In the genomic region with DNA sequence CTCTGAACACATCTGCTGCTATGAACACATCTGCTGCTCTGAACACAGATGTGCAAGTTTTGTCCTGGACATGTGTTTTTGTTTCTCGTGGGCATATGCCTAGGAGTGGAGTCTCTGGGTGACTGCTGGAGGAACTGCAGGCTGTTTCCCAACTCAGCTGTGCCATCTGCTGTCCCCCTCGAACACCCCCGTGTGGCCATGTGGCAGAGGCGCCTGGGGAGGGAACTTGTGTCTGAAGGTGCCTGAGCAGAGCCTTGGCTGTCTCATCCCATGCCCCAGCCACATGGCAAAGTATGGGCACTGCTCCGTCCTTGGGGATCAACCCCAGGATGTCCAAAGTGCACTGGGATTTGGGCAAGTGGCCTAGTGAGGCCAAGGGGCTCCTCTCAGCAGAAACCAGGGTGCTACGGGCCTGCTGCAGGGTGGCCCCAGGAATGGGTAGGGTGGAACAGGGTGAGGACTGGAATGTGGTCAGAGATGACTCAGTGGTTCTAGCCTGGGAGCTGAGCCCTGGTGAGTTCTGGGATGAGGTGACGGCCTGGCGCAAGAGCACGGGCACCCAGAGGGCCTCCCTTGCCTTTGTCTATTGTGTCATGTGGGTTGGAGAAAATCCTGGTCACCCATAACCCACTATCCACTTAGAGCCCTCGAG, we compare ENCODE assay signal across 9 cellular contexts. TPM values are rescaled to one million over a fixed set of nuclear protein-coding genes. Genes with fewer than 3 reads are reported as not detected.
A peak's percentile ranks its signal among the peaks of the same experiment; 100 is the strongest.
DNase-seq lines count a peak whose midpoint lies in the region; ATAC-seq and TF ChIP-seq lines count a peak whose summit lies in the region.
"Had no signal": no experiment of that assay in that cellular context is flagged by ENCODE, and none has a peak within 500 bp of the region (broad histone marks: within the 10 kb centered on the region; RNA-seq: fewer than 3 reads in every experiment).

No MANE protein-coding gene starts in this region.

- intact Hi-C loops in IMR-90 (cut with micrococcal nuclease) = no loop called here
- intact Hi-C loops in activated CD8-positive, alpha-beta T cell treated with anti-CD3 and anti-CD28 coated beads for 36 hours (cut with micrococcal nuclease) = no loop called here

- no peak overlapping the region for H4K8ac ChIP-seq in IMR-90 (ENCODE audit: low read depth in 2 of 2, low read length in 2 of 2)

- H3K27ac ChIP-seq in DND-41 (ENCODE audit: low read length) = peak overlapping the region; percentile 27; the same call in 1 of the 2 replicates
- no peak overlapping the region for H3K27ac ChIP-seq in IMR-90 (ENCODE audit: insufficient read depth, low read length)

- dilution Hi-C loops in IMR-90 (cut with HindIII; ENCODE audit: low sequenced_read_pairs, unreplicated experiment) = no loop called here

- H2BK120ac ChIP-seq in IMR-90 (ENCODE audit: low read depth, low read length) = no peak overlapping the region

- H4K5ac ChIP-seq in IMR-90 (ENCODE audit: low read depth, low read length) = no peak overlapping the region

- no peak for TF ChIP-seq RAD21 in IMR-90 (IDR thresholded peaks at IDR 0.05; ENCODE audit: low read length)

- 62% methylated on average over 2 of the region's 10 CpGs; no CpG with 5 or more reads in 1 of the 2 experiments for WGBS in IMR-90 (ENCODE audit: extremely low coverage in 2 of 2, insufficient read length in 1 of 2), 2 experiments

- no peak overlapping the region for H3K23ac ChIP-seq in IMR-90 (ENCODE audit: low read depth, low read length)

- H3K56ac ChIP-seq in IMR-90 (ENCODE audit: extremely low read depth, insufficient read depth, low read length) = no peak overlapping the region

- no peak overlapping the region for H2BK20ac ChIP-seq in IMR-90 (ENCODE audit: low read depth, low read length)

- TF ChIP-seq CTCF in DND-41 (IDR thresholded peaks at IDR 0.05; ENCODE audit: borderline replicate concordance, extremely low read depth, low read length, poor library complexity, severe bottlenecking) = peak; percentile 47
- TF ChIP-seq CTCF in IMR-90 (conservative IDR thresholded peaks at IDR 0.05; ENCODE audit: low read depth, low read length) = peak; percentile 25; the same call in 1 of the 2 replicates
- TF ChIP-seq CTCF in activated CD8-positive, alpha-beta T cell treated with anti-CD3 and anti-CD28 coated beads for 36 hours (IDR thresholded peaks at IDR 0.05) = no peak

- H3K4me2 ChIP-seq in DND-41 (ENCODE audit: insufficient read depth, low read length) = no peak overlapping the region
- H3K4me2 ChIP-seq in IMR-90 (ENCODE audit: low read depth, low read length) = no peak overlapping the region

- peaks cover 14% of the 10 kb centered on the region for H3K4me1 Mint-ChIP-seq in activated CD8-positive, alpha-beta T cell treated with anti-CD3 and anti-CD28 coated beads for 36 hours (ENCODE audit: low read depth)

- H4K91ac ChIP-seq in IMR-90 (ENCODE audit: insufficient read depth, low read depth, low read length) = no peak overlapping the region

- no peak overlapping the region for H2BK15ac ChIP-seq in IMR-90 (ENCODE audit: low read depth, low read length)

- H3K79me1 ChIP-seq in IMR-90 (ENCODE audit: low read depth in 1 of 2, low read length in 2 of 2) = peaks cover 6 to 45% of the 10 kb centered on the region in 2 experiments

- H4K20me1 ChIP-seq in DND-41 (ENCODE audit: insufficient read depth, low read length) (peaks cover 45% of the 10 kb centered on the region), IMR-90 (ENCODE audit: insufficient read depth, low read length) (peaks cover 43% of the 10 kb centered on the region)

- 0 out of 2 replicates have a peak overlapping the region, but pooled peaks have one; percentile 11 for H2AK5ac ChIP-seq in IMR-90 (ENCODE audit: low read depth, low read length)

- H3K4ac ChIP-seq in IMR-90 (ENCODE audit: low read depth, low read length) = no peak overlapping the region

- peak overlapping the region; percentile 71 for H2AK9ac ChIP-seq in IMR-90 (replicated peaks; ENCODE audit: low read depth, low read length, poor library complexity)

- in situ Hi-C loops in IMR-90 (cut with MboI; ENCODE audit: low sequenced_read_pairs) = no loop called here

- TF ChIP-seq POLR2A in IMR-90 (IDR thresholded peaks at IDR 0.05; ENCODE audit: low read depth, low read length) = no peak

- H3K27me3 ChIP-seq in DND-41 (ENCODE audit: insufficient read depth, low read length, poor library complexity) (no peaks in the 10 kb centered on the region), IMR-90 (ENCODE audit: control insufficient read depth, insufficient read depth, low read length) (no peaks in the 10 kb centered on the region)

- H3K9me3 Mint-ChIP-seq in activated CD8-positive, alpha-beta T cell treated with anti-CD3 and anti-CD28 coated beads for 36 hours = no peaks in the 10 kb centered on the region
- H3K9me3 Mint-ChIP-seq: activated B cell treated with CpG ODN at 0.5 μM for 24 hours had no signal

- POLR2A ChIA-PET in IMR-90 (lab: Charles Lee; ENCODE audit: unreplicated experiment) = interaction anchor here (0.6 kb wide), 1 partner anchor 34 kb away, joined by 4 read pairs; no protein-coding TSS in a partner anchor
- POLR2A ChIA-PET in activated CD8-positive, alpha-beta T cell treated with anti-CD3 and anti-CD28 coated beads for 36 hours (lab: Charles Lee) = interaction anchor here (0.6 to 1.5 kb wide), 4 partner anchors 16 to 41 kb away, joined by 3 to 4 read pairs (median 4); no protein-coding TSS in a partner anchor

- peak overlapping the region; percentile 51 for H2BK5ac ChIP-seq in IMR-90 (ENCODE audit: low read depth, low read length, poor library complexity, severe bottlenecking)

- H3K4me3 ChIP-seq in DND-41 (ENCODE audit: low read depth in 1 of 2, low read length in 2 of 2) (no peak overlapping the region), IMR-90 (ENCODE audit: insufficient read depth, low read depth, low read length) (no peak overlapping the region)

- H3K4me3 Mint-ChIP-seq in activated CD8-positive, alpha-beta T cell treated with anti-CD3 and anti-CD28 coated beads for 36 hours = no peak overlapping the region
- H3K4me3 Mint-ChIP-seq: activated B cell treated with CpG ODN at 0.5 μM for 24 hours had no signal

- peaks cover 3% of the 10 kb centered on the region; the same call in 1 of the 2 replicates for H3K9me1 ChIP-seq in IMR-90 (ENCODE audit: insufficient read depth, low read length)

- H3K9ac ChIP-seq in DND-41 (ENCODE audit: low read depth, low read length) = no peak overlapping the region
- no peak overlapping the region for H3K9ac ChIP-seq in IMR-90 (ENCODE audit: low read depth, low read length)

- H3K18ac ChIP-seq in IMR-90 (ENCODE audit: low read depth, low read length) = no peak overlapping the region

- H3K14ac ChIP-seq in IMR-90 (replicated peaks; ENCODE audit: low read depth, low read length) = 0 out of 2 replicates have a peak overlapping the region, but pooled peaks have one; percentile 11

- BruUV-seq in IMR-90 (replicated peaks; lab: Mats Ljungman, UMichigan) = no TSS peak

- no peaks in the 10 kb centered on the region for H3K4me1 ChIP-seq in DND-41 (ENCODE audit: insufficient read depth, low read length)
- H3K4me1 ChIP-seq in IMR-90 (ENCODE audit: control insufficient read depth, insufficient read depth, low read length) = peaks cover 5% of the 10 kb centered on the region

- no peaks in the 10 kb centered on the region for H3K27me3 Mint-ChIP-seq in activated CD8-positive, alpha-beta T cell treated with anti-CD3 and anti-CD28 coated beads for 36 hours
- H3K27me3 Mint-ChIP-seq: activated B cell treated with CpG ODN at 0.5 μM for 24 hours had no signal

- DNase-seq in DND-41 (peak; percentile 41), IMR-90 (peak; percentile 74), globus pallidus (ENCODE audit: low spot score) (peak; percentile 74)
- peak; percentile 33 for DNase-seq in activated CD8-positive, alpha-beta T cell treated with anti-CD3 and anti-CD28 coated beads for 36 hours
- DNase-seq in stimulated activated naive CD8-positive, alpha-beta T cell treated with anti-CD3 and anti-CD28 coated beads, Interleukin-15, Interleukin-2, amounts not matched to agents 100 U/mL and 50 U/mL, for 24 hours = no peak
- no peak for DNase-seq in effector CD8-positive, alpha-beta T cell (lab: John Stamatoyannopoulos, UW)
- DNase-seq: activated B cell treated with CpG ODN at 0.5 μM for 24 hours had no signal

- peaks cover 2% of the 10 kb centered on the region for H3K79me2 ChIP-seq in DND-41 (ENCODE audit: insufficient read depth, low read length)

- H3K9me3 ChIP-seq in DND-41 (ENCODE audit: insufficient read depth, low read length, severe bottlenecking) (no peaks in the 10 kb centered on the region), IMR-90 (ENCODE audit: control insufficient read depth, insufficient read depth, low read length) (no peaks in the 10 kb centered on the region)

- peaks cover 85% of the 10 kb centered on the region for H3K36me3 ChIP-seq in DND-41 (ENCODE audit: insufficient read depth, low read length)
- H3K36me3 ChIP-seq in IMR-90 (ENCODE audit: control insufficient read depth, insufficient read depth, low read length) = peaks cover 69% of the 10 kb centered on the region

- H2AFZ ChIP-seq in DND-41 (ENCODE audit: low read depth, low read length) (no peak overlapping the region), IMR-90 (replicated peaks; ENCODE audit: low read length, poor library complexity) (no peak overlapping the region)

- H3K27ac Mint-ChIP-seq in activated CD8-positive, alpha-beta T cell treated with anti-CD3 and anti-CD28 coated beads for 36 hours = no peak overlapping the region
- H3K27ac Mint-ChIP-seq: activated B cell treated with CpG ODN at 0.5 μM for 24 hours had no signal

- ATAC-seq in DND-41 (ENCODE audit: insufficient read depth, low read depth) (peak; percentile 53), IMR-90 (ENCODE audit: low read depth) (peak; percentile 62), GM21360 (IDR thresholded peaks at IDR 0.05; ENCODE audit: unreplicated experiment) (no peak), HG03354 (IDR thresholded peaks at IDR 0.05; ENCODE audit: poor library complexity, severe bottlenecking, unreplicated experiment) (no peak)
- peak; percentile 45 for ATAC-seq in activated CD8-positive, alpha-beta T cell treated with anti-CD3 and anti-CD28 coated beads for 36 hours
- peak; percentile 24 for ATAC-seq in stimulated activated naive CD8-positive, alpha-beta T cell treated with anti-CD3 and anti-CD28 coated beads, Interleukin-15, Interleukin-2, amounts not matched to agents 100 U/mL and 50 U/mL, for 24 hours

- peaks cover 30% of the 10 kb centered on the region for H3K36me3 Mint-ChIP-seq in activated CD8-positive, alpha-beta T cell treated with anti-CD3 and anti-CD28 coated beads for 36 hours (ENCODE audit: low read depth)

- CTCF ChIA-PET in IMR-90 (lab: Yijun Ruan, JAX) = no interaction called here
- CTCF ChIA-PET in activated CD8-positive, alpha-beta T cell treated with anti-CD3 and anti-CD28 coated beads for 36 hours (lab: Charles Lee) = interaction anchor here (1.2 kb wide), 1 partner anchor 21 kb away, joined by 3 read pairs; no protein-coding TSS in a partner anchor

RNA-seq across cellular contexts. Expression of a gene that starts 14.7 kb away (rescaled TPM):
- 3.0 and 4.2 TPM in 2 replicates for total RNA-seq in IMR-90 (2012; rRNA removed)
- polyA plus RNA-seq in IMR-90 (2012; rRNA removed) = 48.1 and 52.5 TPM in 2 replicates
- polyA plus RNA-seq in IMR-90 (2012; cell fraction: cytosol; rRNA removed) = 61.4 and 99.9 TPM in 2 replicates
- 288 and 910 TPM in 2 replicates for polyA plus RNA-seq in IMR-90 (2012; cell fraction: nucleus; rRNA removed; ENCODE audit: low replicate concordance)
- 10 to 100 TPM; 45.8 to 48.8 TPM for total RNA-seq in activated CD8-positive, alpha-beta T cell treated with anti-CD3 and anti-CD28 coated beads for 36 hours

RNA-seq across cellular contexts. Expression of a gene that starts 15.3 kb away (rescaled TPM):
- 147 and 156 TPM in 2 replicates for total RNA-seq in IMR-90 (2012; rRNA removed)
- polyA plus RNA-seq in IMR-90 (2012; rRNA removed) = 210 and 228 TPM in 2 replicates
- polyA plus RNA-seq in IMR-90 (2012; cell fraction: cytosol; rRNA removed) = 201 and 282 TPM in 2 replicates
- 134 and 144 TPM in 2 replicates for polyA plus RNA-seq in IMR-90 (2012; cell fraction: nucleus; rRNA removed; ENCODE audit: low replicate concordance)
- 100 to 1,000 TPM; 234 to 241 TPM for total RNA-seq in activated CD8-positive, alpha-beta T cell treated with anti-CD3 and anti-CD28 coated beads for 36 hours

RNA-seq across cellular contexts. Expression of a gene that starts 27.3 kb away (rescaled TPM):
- 0.83 and 0.90 TPM in 2 replicates for total RNA-seq in IMR-90 (2012; rRNA removed)
- polyA plus RNA-seq in IMR-90 (2012; rRNA removed) = 4.0 and 5.0 TPM in 2 replicates
- 3.3 and 5.1 TPM in 2 replicates for polyA plus RNA-seq in IMR-90 (2012; cell fraction: cytosol; rRNA removed)
- polyA plus RNA-seq in IMR-90 (2012; cell fraction: nucleus; rRNA removed; ENCODE audit: low replicate concordance) = 1.7 and 3.7 TPM in 2 replicates
- under 1 TPM; 0.20 to 0.25 TPM for total RNA-seq in activated CD8-positive, alpha-beta T cell treated with anti-CD3 and anti-CD28 coated beads for 36 hours

RNA-seq across cellular contexts. Expression of a gene that starts 35.5 kb away (rescaled TPM):
- 7.2 and 8.2 TPM in 2 replicates for total RNA-seq in IMR-90 (2012; rRNA removed)
- polyA plus RNA-seq in IMR-90 (2012; rRNA removed) = 41.3 and 48.8 TPM in 2 replicates
- 33.9 and 46.7 TPM in 2 replicates for polyA plus RNA-seq in IMR-90 (2012; cell fraction: cytosol; rRNA removed)
- 73.0 and 204 TPM in 2 replicates for polyA plus RNA-seq in IMR-90 (2012; cell fraction: nucleus; rRNA removed; ENCODE audit: low replicate concordance)
- total RNA-seq in activated CD8-positive, alpha-beta T cell treated with anti-CD3 and anti-CD28 coated beads for 36 hours = 10 to 100 TPM; 33.3 to 36.7 TPM

RNA-seq across cellular contexts. Expression of a gene that starts 42.5 kb away (rescaled TPM):
- 0.56 and 1.3 TPM in 2 replicates for total RNA-seq in IMR-90 (2012; rRNA removed)
- 16.4 and 20.3 TPM in 2 replicates for polyA plus RNA-seq in IMR-90 (2012; rRNA removed)
- 8.2 and 12.3 TPM in 2 replicates for polyA plus RNA-seq in IMR-90 (2012; cell fraction: cytosol; rRNA removed)
- 104 and 312 TPM in 2 replicates for polyA plus RNA-seq in IMR-90 (2012; cell fraction: nucleus; rRNA removed; ENCODE audit: low replicate concordance)
- 10 to 100 TPM; 29.9 to 30.6 TPM for total RNA-seq in activated CD8-positive, alpha-beta T cell treated with anti-CD3 and anti-CD28 coated beads for 36 hours

Comparison
In these comparisons a context has a peak if more than half of its experiments do, and no peak if none do; other contexts are left out.
1. ATAC-seq: peak in DND-41 (single experiment), IMR-90 (single experiment), activated CD8-positive, alpha-beta T cell treated with anti-CD3 and anti-CD28 coated beads for 36 hours (single experiment) and stimulated activated naive CD8-positive, alpha-beta T cell treated with anti-CD3 and anti-CD28 coated beads, Interleukin-15, Interleukin-2, amounts not matched to agents 100 U/mL and 50 U/mL, for 24 hours (single experiment); none in GM21360 (single experiment) and HG03354 (single experiment).
2. DNase-seq: peak in DND-41 (single experiment), IMR-90 (single experiment), activated CD8-positive, alpha-beta T cell treated with anti-CD3 and anti-CD28 coated beads for 36 hours (single experiment) and globus pallidus (single experiment); none in stimulated activated naive CD8-positive, alpha-beta T cell treated with anti-CD3 and anti-CD28 coated beads, Interleukin-15, Interleukin-2, amounts not matched to agents 100 U/mL and 50 U/mL, for 24 hours (single experiment) and effector CD8-positive, alpha-beta T cell (single experiment).